Comparison of ENCODE assay signal across 8 cellular contexts in the genomic region with DNA sequence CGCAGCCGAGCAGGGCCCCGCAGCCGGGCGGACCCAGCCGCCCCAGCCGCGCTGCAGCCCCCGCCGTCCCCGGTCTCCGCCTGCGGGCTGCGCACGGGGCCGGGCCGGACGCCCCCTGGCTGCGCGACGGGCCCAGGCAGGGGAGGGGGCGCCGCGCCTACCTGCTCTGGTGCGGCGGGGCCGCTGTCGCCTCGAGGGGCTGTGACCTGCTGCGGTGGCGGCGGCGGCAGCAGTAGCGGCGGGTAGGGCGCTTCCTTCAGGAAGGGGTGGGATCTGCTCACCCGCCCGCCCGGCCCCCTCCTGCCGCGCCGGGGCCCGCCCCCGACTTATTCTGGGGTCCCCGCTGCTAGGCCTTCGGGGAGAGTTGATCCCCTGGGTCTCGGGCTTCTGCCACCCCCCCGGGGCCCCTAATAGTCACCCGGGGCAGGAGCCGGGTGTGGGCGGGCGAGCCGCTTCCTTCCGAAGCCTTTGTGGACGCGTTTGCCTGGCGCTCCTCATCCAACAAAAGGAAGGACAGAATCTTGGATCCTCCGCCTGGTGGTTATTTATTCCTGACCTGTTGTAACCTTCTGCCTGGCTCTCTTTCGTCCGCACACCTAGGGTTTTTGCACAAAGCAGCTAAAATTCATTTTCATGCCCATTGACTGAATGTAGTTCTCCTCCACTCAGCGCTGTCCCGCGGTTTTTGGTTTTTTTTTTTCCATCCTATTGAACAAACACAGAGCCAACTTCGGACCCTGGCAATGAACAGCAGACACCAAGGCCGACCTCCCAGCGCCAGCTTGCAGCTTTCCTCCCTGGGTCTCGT. TPM values are rescaled to one million over a fixed set of nuclear protein-coding genes. Genes with fewer than 3 reads are reported as not detected.
A peak's percentile ranks its signal among the peaks of the same experiment; 100 is the strongest.
DNase-seq lines count a peak whose midpoint lies in the region; ATAC-seq, FAIRE-seq and TF ChIP-seq lines count a peak whose summit lies in the region.

A gene (minus strand): TSS at position 244 of the 808 bp plus-strand sequence. CDS start 57,331 bp downstream, outside the sequence.

- H3K4me1 ChIP-seq in A549 = no peaks in the 10 kb centered on the region
- H3K4me1 ChIP-seq in SJSA1 (replicated peaks) = no peaks in the 10 kb centered on the region
- no peaks in the 10 kb centered on the region for H3K4me1 ChIP-seq in endocrine pancreas (ENCODE audit: control insufficient read depth, insufficient read depth, low read length)
- no peaks in the 10 kb centered on the region for H3K4me1 ChIP-seq in upper lobe of right lung
- no peaks in the 10 kb centered on the region for H3K4me1 ChIP-seq in OCI-LY7 (ENCODE audit: insufficient read depth, low read length, poor library complexity, severe bottlenecking)

- H3K9me3 Mint-ChIP-seq in mesothelial cell of epicardium = no peaks in the 10 kb centered on the region

- peak; percentile 45 to 48 for DNase-seq in A549 (ENCODE audit: low read depth in 1 of 2, low spot score in 1 of 2)
- peak; percentile 44 for DNase-seq in ELR (ENCODE audit: low read depth)
- DNase-seq in SJSA1 (ENCODE audit: low read depth in 1 of 2, low spot score in 2 of 2) = peak in 1 of 2 experiments; percentile 12
- peak; percentile 32 to 61 for DNase-seq in mesothelial cell of epicardium (ENCODE audit: low spot score in 2 of 2, unreplicated experiment in 2 of 2)
- no peak for DNase-seq in upper lobe of right lung
- no peak for DNase-seq in OCI-LY7 (ENCODE audit: low spot score)

- H3K9me3 ChIP-seq in A549 = no peaks in the 10 kb centered on the region
- no peaks in the 10 kb centered on the region for H3K9me3 ChIP-seq in SJSA1 (replicated peaks)
- no peaks in the 10 kb centered on the region for H3K9me3 ChIP-seq in endocrine pancreas (ENCODE audit: control insufficient read depth, low read length)
- no peaks in the 10 kb centered on the region for H3K9me3 ChIP-seq in upper lobe of right lung
- H3K9me3 ChIP-seq in OCI-LY7 (ENCODE audit: low read length) = no peaks in the 10 kb centered on the region

- POLR2A ChIA-PET in A549 (lab: Yijun Ruan, JAX) (interaction anchor here (0.6 kb wide), 1 partner anchor 256 kb away, joined by 3 read pairs; no protein-coding TSS in a partner anchor), OCI-LY7 (lab: Charles Lee) (no interaction called here)

- H3K27me3 Mint-ChIP-seq in mesothelial cell of epicardium (ENCODE audit: low read depth) = peaks cover 27% of the 10 kb centered on the region

- CTCF ChIA-PET in A549 (lab: Yijun Ruan, JAX) (interaction anchor here (0.6 to 1.6 kb wide), 4 partner anchors 10 to 92 kb away, joined by 3 to 4 read pairs (median 3); no protein-coding TSS in a partner anchor), OCI-LY7 (lab: Charles Lee; ENCODE audit: unreplicated experiment) (no interaction called here)

- FAIRE-seq in A549 (lab: Jason Lieb, UNC) = no peak

- 12% methylated on average over 20 of the region's 67 CpGs for WGBS in A549 (ENCODE audit: missing lambda C conversion rate)

- peak within 1 kb of the TSS; percentile 44 for H3K27ac Mint-ChIP-seq in mesothelial cell of epicardium

- H3K4me2 ChIP-seq in A549 = peak within 1 kb of the TSS; percentile 60
- H3K4me2 ChIP-seq in OCI-LY7 (ENCODE audit: low read length) = no peak within 1 kb of the TSS

- peak within 1 kb of the TSS; percentile 30 for H3K9ac ChIP-seq in endocrine pancreas (ENCODE audit: control insufficient read depth, insufficient read depth, low read length)

- TF ChIP-seq RAD21 in A549 (conservative IDR thresholded peaks at IDR 0.05 in 1 of 2, IDR thresholded peaks at IDR 0.05 in 1 of 2) = no peak

- no peaks in the 10 kb centered on the region for H3K9me2 ChIP-seq in OCI-LY7 (ENCODE audit: insufficient read depth, low read length)

- ATAC-seq in A549 (peak; percentile 90 to 93), upper lobe of right lung (peak; percentile 65), HG03571 (IDR thresholded peaks at IDR 0.05; ENCODE audit: unreplicated experiment) (no peak)

- H3K4me1 Mint-ChIP-seq in mesothelial cell of epicardium = peaks cover 14% of the 10 kb centered on the region

- H3K4me3 Mint-ChIP-seq in mesothelial cell of epicardium = peak within 1 kb of the TSS; percentile 86

- no peak for TF ChIP-seq EP300 in A549 (IDR thresholded peaks at IDR 0.05)

- intact Hi-C loops in upper lobe of right lung (cut with DNase I) (no loop called here), OCI-LY7 (cut with micrococcal nuclease; ENCODE audit: unreplicated experiment) (no loop called here)

- no peaks in the 10 kb centered on the region for H4K20me1 ChIP-seq in OCI-LY7 (ENCODE audit: insufficient read depth, low read length)

- TF ChIP-seq POLR2A in A549 (IDR thresholded peaks at IDR 0.05; ENCODE audit: low read length) = 0 out of 2 replicates have a peak, but pooled peaks have one; percentile 23

- H3K79me2 ChIP-seq in OCI-LY7 (ENCODE audit: insufficient read depth, low read depth, low read length) = no peaks in the 10 kb centered on the region

- H3K36me3 Mint-ChIP-seq in mesothelial cell of epicardium = no peaks in the 10 kb centered on the region

- no peak for TF ChIP-seq CTCF in A549 (IDR thresholded peaks at IDR 0.05)
- no peak for TF ChIP-seq CTCF in mesothelial cell of epicardium (IDR thresholded peaks at IDR 0.05; ENCODE audit: unreplicated experiment)
- TF ChIP-seq CTCF in upper lobe of right lung (IDR thresholded peaks at IDR 0.05) = no peak
- no peak for TF ChIP-seq CTCF in OCI-LY7 (conservative IDR thresholded peaks at IDR 0.05; ENCODE audit: low read length)

- H3K27ac ChIP-seq in A549 = peak within 1 kb of the TSS; percentile 64 to 88
- H3K27ac ChIP-seq in SJSA1 = no peak within 1 kb of the TSS
- H3K27ac ChIP-seq in upper lobe of right lung = no peak within 1 kb of the TSS
- no peak within 1 kb of the TSS for H3K27ac ChIP-seq in OCI-LY7 (ENCODE audit: low read depth, low read length, poor library complexity, severe bottlenecking)

- peaks cover 45% of the 10 kb centered on the region for H3K27me3 ChIP-seq in SJSA1 (replicated peaks)
- H3K27me3 ChIP-seq in endocrine pancreas (ENCODE audit: control insufficient read depth, insufficient read depth, low read length) = no peaks in the 10 kb centered on the region
- H3K27me3 ChIP-seq in upper lobe of right lung = no peaks in the 10 kb centered on the region

- H3K36me3 ChIP-seq in SJSA1 (no peaks in the 10 kb centered on the region), endocrine pancreas (ENCODE audit: control insufficient read depth, insufficient read depth, low read length) (no peaks in the 10 kb centered on the region), upper lobe of right lung (no peaks in the 10 kb centered on the region), OCI-LY7 (ENCODE audit: insufficient read depth, low read length) (no peaks in the 10 kb centered on the region)

- no peak within 1 kb of the TSS for H2AFZ ChIP-seq in OCI-LY7 (ENCODE audit: low read length)

- BruUV-seq in OCI-LY7 (replicated peaks; lab: Mats Ljungman, UMichigan) = no TSS peak

- H3K4me3 ChIP-seq in A549 (peak within 1 kb of the TSS; percentile 94), SJSA1 (peak within 1 kb of the TSS; percentile 29), endocrine pancreas (ENCODE audit: control insufficient read depth, insufficient read depth, low read length) (peak within 1 kb of the TSS; percentile 71), upper lobe of right lung (peak within 1 kb of the TSS; percentile 62), OCI-LY7 (ENCODE audit: low read depth, low read length, poor library complexity, severe bottlenecking) (no peak within 1 kb of the TSS)

TF ChIP-seq in A549, 52 proteins besides CTCF, POLR2A, EP300 and RAD21 (continues in another document):
- TF ChIP-seq MAFK (IDR thresholded peaks at IDR 0.05; ENCODE audit: partially characterized antibody) (no peak), CBX2 (IDR thresholded peaks at IDR 0.05; ENCODE audit: borderline replicate concordance, low read depth) (no peak), CHD2 (IDR thresholded peaks at IDR 0.05; ENCODE audit: low read length, partially characterized antibody) (no peak), KDM5A (IDR thresholded peaks at IDR 0.05) (no peak), CBX8 (IDR thresholded peaks at IDR 0.05) (no peak), TFCP2L1 (CRISPR knock-in tag; IDR thresholded peaks at IDR 0.05) (no peak), JUN (IDR thresholded peaks at IDR 0.05) (no peak), MYC (IDR thresholded peaks at IDR 0.05; ENCODE audit: borderline replicate concordance, low read length) (no peak), HOXB5 (CRISPR knock-in tag; IDR thresholded peaks at IDR 0.05) (no peak), HOXB13 (CRISPR knock-in tag; IDR thresholded peaks at IDR 0.05; ENCODE audit: low read depth) (no peak), EHF (CRISPR knock-in tag; IDR thresholded peaks at IDR 0.05) (no peak), HOXA7 (CRISPR knock-in tag; IDR thresholded peaks at IDR 0.05) (no peak), NFE2L2 (conservative IDR thresholded peaks at IDR 0.05; ENCODE audit: low read length) (no peak)
- TF ChIP-seq, protein P1, sequence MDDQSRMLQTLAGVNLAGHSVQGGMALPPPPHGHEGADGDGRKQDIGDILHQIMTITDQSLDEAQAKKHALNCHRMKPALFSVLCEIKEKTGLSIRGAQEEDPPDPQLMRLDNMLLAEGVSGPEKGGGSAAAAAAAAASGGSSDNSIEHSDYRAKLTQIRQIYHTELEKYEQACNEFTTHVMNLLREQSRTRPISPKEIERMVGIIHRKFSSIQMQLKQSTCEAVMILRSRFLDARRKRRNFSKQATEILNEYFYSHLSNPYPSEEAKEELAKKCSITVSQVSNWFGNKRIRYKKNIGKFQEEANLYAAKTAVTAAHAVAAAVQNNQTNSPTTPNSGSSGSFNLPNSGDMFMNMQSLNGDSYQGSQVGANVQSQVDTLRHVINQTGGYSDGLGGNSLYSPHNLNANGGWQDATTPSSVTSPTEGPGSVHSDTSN (IDR thresholded peaks at IDR 0.05) = no peak
- TF ChIP-seq, protein P2, sequence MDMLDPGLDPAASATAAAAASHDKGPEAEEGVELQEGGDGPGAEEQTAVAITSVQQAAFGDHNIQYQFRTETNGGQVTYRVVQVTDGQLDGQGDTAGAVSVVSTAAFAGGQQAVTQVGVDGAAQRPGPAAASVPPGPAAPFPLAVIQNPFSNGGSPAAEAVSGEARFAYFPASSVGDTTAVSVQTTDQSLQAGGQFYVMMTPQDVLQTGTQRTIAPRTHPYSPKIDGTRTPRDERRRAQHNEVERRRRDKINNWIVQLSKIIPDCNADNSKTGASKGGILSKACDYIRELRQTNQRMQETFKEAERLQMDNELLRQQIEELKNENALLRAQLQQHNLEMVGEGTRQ (IDR thresholded peaks at IDR 0.05) = no peak

RNA-seq across cellular contexts. Expression of the gene that starts here (rescaled TPM):
- 2.1 and 2.7 TPM in 2 replicates for polyA plus RNA-seq in A549 (2011; rRNA removed)
- 0.54 and 0.75 TPM in 2 replicates for polyA plus RNA-seq in A549 (2012; cell fraction: cytosol; rRNA removed)
- 0.40 and 0.51 TPM in 2 replicates for polyA plus RNA-seq in A549 (2012; cell fraction: nucleus; rRNA removed)
- 1.5 to 2.1 TPM (median 1.5 TPM) in 3 replicates for polyA plus RNA-seq in A549 (2017; fragmentation: RNase III; extraction: RNeasy Plus Mini Kit Qiagen cat#74134 plus additional on column Dnase treatment)
- 0.78 and 1.9 TPM in 2 replicates for polyA minus RNA-seq in A549 (2011; rRNA and poly(A)+ RNA removed)
- 0.06 TPM in 1 of 2 replicates, not detected in the other for total RNA-seq in SJSA1 (2014; rRNA removed; shearing (Covaris generic))
- total RNA-seq in mesothelial cell of epicardium = 3.5 to 4.3 TPM (median 4.0 TPM) in 3 replicates
- 5.9 TPM for total RNA-seq in upper lobe of right lung
- total RNA-seq in OCI-LY7 (2014; rRNA removed; shearing (Covaris generic)) = not detected in 2 replicates
- not detected in 2 replicates for total RNA-seq in OCI-LY7 (2022)

Comparison
In these comparisons a context has a peak if more than half of its experiments do, and no peak if none do; other contexts are left out.
1. DNase-seq: peak in A549 (2 of 2), ELR (single experiment) and mesothelial cell of epicardium (2 of 2); none in upper lobe of right lung (single experiment) and OCI-LY7 (single experiment).
2. H3K27ac ChIP-seq: peak in A549 (2 of 2); none in SJSA1 (single experiment), upper lobe of right lung (single experiment) and OCI-LY7 (single experiment).